8 cellular contexts compared by ENCODE assay signal in genomic region chr9:81686614-81687520, GRCh38. TPM values are rescaled to one million over a fixed set of nuclear protein-coding genes. Genes with fewer than 3 reads are reported as not detected.
DNase-seq lines count a peak whose midpoint lies in the region; ATAC-seq and TF ChIP-seq lines count a peak whose summit lies in the region.

No MANE protein-coding gene starts in this region.

- DNase-seq in DMS114 treated with DMSO at 0.1 percent for 48 hours (lab: John Stamatoyannopoulos, UW; ENCODE audit: unreplicated experiment) (peak; percentile 36), NCI-H2227 treated with DMSO at 0.1 percent for 48 hours (lab: John Stamatoyannopoulos, UW) (peak; percentile 59), fibroblast of villous mesenchyme (ENCODE audit: low read depth) (peak; percentile 86), myocyte (ENCODE audit: low read depth) (peak; percentile 88), type B pancreatic cell (ENCODE audit: extremely low spot score, unreplicated experiment) (peak; percentile 84), cortex of kidney (lab: John Stamatoyannopoulos, UW) (no peak)
- no peak for DNase-seq in activated T-helper 1 cell treated with anti-CD3 and anti-CD28 coated beads, Interleukin-12 subunit alpha, Interleukin-12 subunit beta, Interleukin-2, Interleukin-4 antibody, amounts not matched to agents 30 ng/mL and 10 ng/mL and 1 ng/mL, durations not matched to agents 14 hours and 24 hours and 36 hours (ENCODE audit: low spot score)

- no peaks in the 10 kb centered on the region for H3K9me3 Mint-ChIP-seq in activated T-helper 1 cell treated with anti-CD3 and anti-CD28 coated beads, Interleukin-12 subunit alpha, Interleukin-12 subunit beta, Interleukin-2, Interleukin-4 antibody, amounts not matched to agents 30 ng/mL and 10 ng/mL and 1 ng/mL, durations not matched to agents 14 hours and 24 hours and 36 hours
- no peaks in the 10 kb centered on the region for H3K9me3 Mint-ChIP-seq in type B pancreatic cell

- intact Hi-C loops in activated T-helper 1 cell treated with anti-CD3 and anti-CD28 coated beads, Interleukin-12 subunit alpha, Interleukin-12 subunit beta, Interleukin-2, Interleukin-4 antibody, amounts not matched to agents 30 ng/mL and 10 ng/mL and 1 ng/mL, durations not matched to agents 14 hours and 24 hours and 36 hours (cut with micrococcal nuclease): no loop called here

- peak; percentile 21 for ATAC-seq in HG03039 (IDR thresholded peaks at IDR 0.05; ENCODE audit: unreplicated experiment)

- no peak overlapping the region for H3K27ac Mint-ChIP-seq in activated T-helper 1 cell treated with anti-CD3 and anti-CD28 coated beads, Interleukin-12 subunit alpha, Interleukin-12 subunit beta, Interleukin-2, Interleukin-4 antibody, amounts not matched to agents 30 ng/mL and 10 ng/mL and 1 ng/mL, durations not matched to agents 14 hours and 24 hours and 36 hours
- H3K27ac Mint-ChIP-seq in type B pancreatic cell: no peak overlapping the region

- peak overlapping the region; percentile 55 for H3K4me3 Mint-ChIP-seq in activated T-helper 1 cell treated with anti-CD3 and anti-CD28 coated beads, Interleukin-12 subunit alpha, Interleukin-12 subunit beta, Interleukin-2, Interleukin-4 antibody, amounts not matched to agents 30 ng/mL and 10 ng/mL and 1 ng/mL, durations not matched to agents 14 hours and 24 hours and 36 hours
- H3K4me3 Mint-ChIP-seq in type B pancreatic cell: no peak overlapping the region

- peaks cover 23% of the 10 kb centered on the region for H3K27me3 Mint-ChIP-seq in activated T-helper 1 cell treated with anti-CD3 and anti-CD28 coated beads, Interleukin-12 subunit alpha, Interleukin-12 subunit beta, Interleukin-2, Interleukin-4 antibody, amounts not matched to agents 30 ng/mL and 10 ng/mL and 1 ng/mL, durations not matched to agents 14 hours and 24 hours and 36 hours (ENCODE audit: insufficient read depth)
- H3K27me3 Mint-ChIP-seq in type B pancreatic cell: peaks cover 10% of the 10 kb centered on the region

- peak overlapping the region; percentile 78 for H3K4me3 ChIP-seq in fibroblast of villous mesenchyme (ENCODE audit: low read depth, low read length)

- peaks cover 12% of the 10 kb centered on the region for H3K4me1 Mint-ChIP-seq in activated T-helper 1 cell treated with anti-CD3 and anti-CD28 coated beads, Interleukin-12 subunit alpha, Interleukin-12 subunit beta, Interleukin-2, Interleukin-4 antibody, amounts not matched to agents 30 ng/mL and 10 ng/mL and 1 ng/mL, durations not matched to agents 14 hours and 24 hours and 36 hours (ENCODE audit: low read depth)
- peaks cover 14% of the 10 kb centered on the region for H3K4me1 Mint-ChIP-seq in type B pancreatic cell (ENCODE audit: unreplicated experiment)

- no peaks in the 10 kb centered on the region for H3K36me3 Mint-ChIP-seq in activated T-helper 1 cell treated with anti-CD3 and anti-CD28 coated beads, Interleukin-12 subunit alpha, Interleukin-12 subunit beta, Interleukin-2, Interleukin-4 antibody, amounts not matched to agents 30 ng/mL and 10 ng/mL and 1 ng/mL, durations not matched to agents 14 hours and 24 hours and 36 hours (ENCODE audit: low read depth)
- H3K36me3 Mint-ChIP-seq in type B pancreatic cell: peaks cover 5% of the 10 kb centered on the region

- TF ChIP-seq CTCF in fibroblast of villous mesenchyme (IDR thresholded peaks at IDR 0.05; ENCODE audit: insufficient read depth, low read depth, low read length) (peak; percentile 59), type B pancreatic cell (conservative IDR thresholded peaks at IDR 0.05) (peak; percentile 78)

RNA-seq across cellular contexts. Expression of gene TLE1, which starts 2.5 kb away (rescaled TPM):
- total RNA-seq in activated T-helper 1 cell treated with anti-CD3 and anti-CD28 coated beads, Interleukin-12 subunit alpha, Interleukin-12 subunit beta, Interleukin-2, Interleukin-4 antibody, amounts not matched to agents 30 ng/mL and 10 ng/mL and 1 ng/mL, durations not matched to agents 14 hours and 24 hours and 36 hours: 0.12 TPM in 1 of 2 replicates, not detected in the other
- total RNA-seq in fibroblast of villous mesenchyme (33.5 and 39.3 TPM in 2 replicates), myocyte (20.6 and 30.1 TPM in 2 replicates), type B pancreatic cell (ENCODE audit: low replicate concordance) (40.2 and 99.6 TPM in 2 replicates)
- polyA plus RNA-seq in myocyte (2012): 13.6 TPM

Comparison
In these comparisons a context has a peak if more than half of its experiments do, and no peak if none do; other contexts are left out.
1. DNase-seq: peak in DMS114 treated with DMSO at 0.1 percent for 48 hours (single experiment), NCI-H2227 treated with DMSO at 0.1 percent for 48 hours (single experiment), fibroblast of villous mesenchyme (single experiment), myocyte (single experiment) and type B pancreatic cell (single experiment); none in activated T-helper 1 cell treated with anti-CD3 and anti-CD28 coated beads, Interleukin-12 subunit alpha, Interleukin-12 subunit beta, Interleukin-2, Interleukin-4 antibody, amounts not matched to agents 30 ng/mL and 10 ng/mL and 1 ng/mL, durations not matched to agents 14 hours and 24 hours and 36 hours (single experiment) and cortex of kidney (single experiment).
2. RNA of gene TLE1, which starts 2.5 kb away (total RNA-seq): 40.2 to 99.6 TPM in type B pancreatic cell, 33.5 to 39.3 TPM in fibroblast of villous mesenchyme and 20.6 to 30.1 TPM in myocyte; 0.12 TPM in activated T-helper 1 cell treated with anti-CD3 and anti-CD28 coated beads, Interleukin-12 subunit alpha, Interleukin-12 subunit beta, Interleukin-2, Interleukin-4 antibody, amounts not matched to agents 30 ng/mL and 10 ng/mL and 1 ng/mL, durations not matched to agents 14 hours and 24 hours and 36 hours; every median in the first group is over 10 times any median in the second.